ENCODE assay signal across 8 cellular contexts in the genomic region with DNA sequence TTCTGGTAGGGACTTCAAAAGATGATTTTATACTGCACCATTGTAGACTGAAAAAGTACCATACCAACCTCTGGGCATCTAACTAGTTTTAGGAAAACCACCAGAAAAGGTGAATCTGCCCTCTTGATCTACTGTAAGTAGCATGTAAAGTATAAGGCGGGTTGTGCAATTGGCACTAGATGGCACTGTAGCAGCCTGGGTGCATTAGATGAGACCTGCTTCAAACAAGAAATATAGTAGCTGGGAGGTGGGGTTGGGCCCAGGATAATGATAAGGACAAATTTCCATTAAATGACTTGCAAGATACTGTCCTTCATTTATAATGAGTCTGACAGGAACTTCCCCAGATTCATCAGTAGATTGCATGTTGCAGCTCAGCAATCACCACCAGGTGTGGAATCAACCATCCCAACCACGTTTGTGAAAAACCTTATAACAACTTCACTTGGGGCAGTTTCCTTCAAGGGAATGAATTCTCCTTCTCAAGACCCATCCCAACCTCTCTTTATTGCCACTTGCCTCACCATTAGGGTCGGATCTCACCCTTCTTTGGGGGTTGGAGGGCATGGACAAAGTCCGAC. TPM values are rescaled to one million over a fixed set of nuclear protein-coding genes. Genes with fewer than 3 reads are reported as not detected.
A peak's percentile ranks its signal among the peaks of the same experiment; 100 is the strongest.
DNase-seq lines count a peak whose midpoint lies in the region; ATAC-seq and TF ChIP-seq lines count a peak whose summit lies in the region.

No MANE protein-coding gene starts in this region.

- no peak overlapping the region for H3K4me3 ChIP-seq in neural cell (ENCODE audit: low read length)
- no peak overlapping the region for H3K4me3 ChIP-seq in H7 (ENCODE audit: insufficient read depth, low read depth, low read length)

- H2AFZ ChIP-seq in neural cell (ENCODE audit: low read depth, low read length) = no peak overlapping the region

- intact Hi-C loops in left ventricle myocardium superior (cut with micrococcal nuclease) (no loop called here), Right ventricle myocardium superior (cut with DNase I) (loop anchor here (2.0 kb wide), 1 partner anchor 175 kb away; the partner anchor contains the start of gene DYRK3), posterior vena cava (cut with DNase I) (loop anchor here in 1 of 2 donors (5.0 kb wide), 1 partner anchor 82 kb away; no protein-coding TSS in a partner anchor)

- H3K9me2 ChIP-seq in neural cell (ENCODE audit: insufficient read depth, low read length) = no peaks in the 10 kb centered on the region

- no peak for TF ChIP-seq RAD21 in neural cell (conservative IDR thresholded peaks at IDR 0.05)

- H3F3A ChIP-seq in neural cell (ENCODE audit: insufficient read depth, low read length, poor library complexity, severe bottlenecking) = no peaks in the 10 kb centered on the region

- TF ChIP-seq CTCF in neural cell (IDR thresholded peaks at IDR 0.05; ENCODE audit: poor library complexity, severe bottlenecking) = peak; percentile 14

- H3K36me3 ChIP-seq in neural cell (ENCODE audit: insufficient read depth, low read length) (no peaks in the 10 kb centered on the region), H7 (replicated peaks; ENCODE audit: control insufficient read depth, insufficient read depth, low read length) (no peaks in the 10 kb centered on the region)

- no peak for TF ChIP-seq EP300 in neural cell (conservative IDR thresholded peaks at IDR 0.05; ENCODE audit: poor library complexity, severe bottlenecking)

- no peaks in the 10 kb centered on the region for H4K20me1 ChIP-seq in neural cell (ENCODE audit: insufficient read depth)

- H3K27ac ChIP-seq in neural cell (ENCODE audit: low read length) = no peak overlapping the region

- H3K4me2 ChIP-seq in neural cell (ENCODE audit: low read length) = no peak overlapping the region

- ATAC-seq in left ventricle myocardium superior (peak; percentile 34), Right ventricle myocardium superior (ENCODE audit: poor library complexity) (no peak), HG03520 (IDR thresholded peaks at IDR 0.05; ENCODE audit: unreplicated experiment) (no peak)

- in situ Hi-C loops in T47D (cut with HindIII; ENCODE audit: low pct_unique_long_range_greater_than_20kb, low sequenced_read_pairs) = no loop called here

- no peaks in the 10 kb centered on the region for H3K27me3 ChIP-seq in neural cell (ENCODE audit: insufficient read depth, low read depth, low read length)
- no peaks in the 10 kb centered on the region for H3K27me3 ChIP-seq in H7 (ENCODE audit: control insufficient read depth, insufficient read depth, low read length)

- no peaks in the 10 kb centered on the region for H3K79me2 ChIP-seq in neural cell (replicated peaks; ENCODE audit: insufficient read depth, low read length)

- DNase-seq in left ventricle myocardium superior (no peak), Right ventricle myocardium superior (no peak), NCI-H69 (lab: John Stamatoyannopoulos, UW) (peak; percentile 42), T47D (ENCODE audit: low read depth in 1 of 2, low spot score in 1 of 2) (peak; percentile 31 to 74), H7 (no peak), posterior vena cava (ENCODE audit: low spot score) (no peak)

- no peaks in the 10 kb centered on the region for H3K9me3 ChIP-seq in neural cell (ENCODE audit: low read length)

- H3K9ac ChIP-seq in neural cell (ENCODE audit: low read length) = no peak overlapping the region

TF ChIP-seq in neural cell, 6 proteins besides CTCF, POLR2A, EP300 and RAD21:
- no peak for TF ChIP-seq MXI1 (conservative IDR thresholded peaks at IDR 0.05; ENCODE audit: poor library complexity, severe bottlenecking)
- TF ChIP-seq TAF1 (IDR thresholded peaks at IDR 0.05; ENCODE audit: low read depth) = no peak
- no peak for TF ChIP-seq POLR2AphosphoS5 (IDR thresholded peaks at IDR 0.05)
- no peak for TF ChIP-seq SMC3 (conservative IDR thresholded peaks at IDR 0.05; ENCODE audit: poor library complexity)
- TF ChIP-seq EZH2 (IDR thresholded peaks at IDR 0.05; ENCODE audit: borderline replicate concordance, insufficient read depth, low read length, poor library complexity, severe bottlenecking) = no peak
- no peak for TF ChIP-seq REST (IDR thresholded peaks at IDR 0.05; ENCODE audit: borderline replicate concordance)

RNA-seq across cellular contexts. Expression of gene IL10, which starts 37.3 kb away (rescaled TPM):
- total RNA-seq in left ventricle myocardium superior = 0.37 TPM
- 0.43 TPM for total RNA-seq in Right ventricle myocardium superior
- polyA plus RNA-seq in neural cell = not detected in 2 replicates
- not detected in 2 replicates for polyA minus RNA-seq in neural cell
- not detected in 2 replicates for total RNA-seq in H7 (2014; rRNA removed; shearing (Covaris generic))
- 1 to 10 TPM; 5.2 to 6.1 TPM for total RNA-seq in posterior vena cava

RNA-seq across cellular contexts. Expression of gene IL19, which starts 39.0 kb away (rescaled TPM):
- not detected for total RNA-seq in left ventricle myocardium superior
- total RNA-seq in Right ventricle myocardium superior = not detected
- polyA plus RNA-seq in neural cell = not detected in 2 replicates
- polyA minus RNA-seq in neural cell = not detected in 2 replicates
- not detected in 2 replicates for total RNA-seq in H7 (2014; rRNA removed; shearing (Covaris generic))
- not detected for total RNA-seq in posterior vena cava

RNA-seq across cellular contexts. Expression of gene IL20, which starts 55.8 kb away (rescaled TPM):
- total RNA-seq in left ventricle myocardium superior (not detected), Right ventricle myocardium superior (not detected), posterior vena cava (not detected)
- polyA plus RNA-seq in neural cell = not detected in 2 replicates
- polyA minus RNA-seq in neural cell = not detected in 2 replicates
- total RNA-seq in H7 (2014; rRNA removed; shearing (Covaris generic)) = not detected in 2 replicates

Comparison
In these comparisons a context has a peak if more than half of its experiments do, and no peak if none do; other contexts are left out.
1. DNase-seq: peak in NCI-H69 (single experiment) and T47D (2 of 2); none in left ventricle myocardium superior (single experiment), Right ventricle myocardium superior (single experiment), H7 (single experiment) and posterior vena cava (single experiment).